12 cellular contexts compared by ENCODE assay signal in the genomic region with DNA sequence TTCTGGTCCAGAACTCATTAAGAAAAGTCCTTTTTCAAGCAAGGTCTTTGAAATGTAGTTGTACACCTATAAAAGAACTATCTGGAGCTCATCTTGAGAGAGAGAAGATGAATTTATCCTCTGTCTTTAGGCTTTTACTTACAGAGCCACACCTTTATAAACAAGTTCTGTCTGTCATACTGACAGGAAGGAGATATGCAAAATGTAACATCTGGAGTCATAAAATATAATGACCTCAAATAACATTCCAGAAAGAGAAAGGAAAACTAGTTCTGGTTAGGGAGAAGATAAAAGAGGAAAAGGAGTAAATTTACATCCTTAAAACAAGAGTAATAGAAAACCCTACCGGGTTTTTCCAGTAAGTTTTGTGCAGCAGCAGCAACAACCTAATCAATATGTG. TPM values are rescaled to one million over a fixed set of nuclear protein-coding genes. Genes with fewer than 3 reads are reported as not detected.
A peak's percentile ranks its signal among the peaks of the same experiment; 100 is the strongest.
DNase-seq lines count a peak whose midpoint lies in the region; ATAC-seq and TF ChIP-seq lines count a peak whose summit lies in the region.
"Had no signal": no experiment of that assay in that cellular context is flagged by ENCODE, and none has a peak within 500 bp of the region (broad histone marks: within the 10 kb centered on the region; RNA-seq: fewer than 3 reads in every experiment).

No MANE protein-coding gene starts in this region.

- no peaks in the 10 kb centered on the region for H3K9me2 ChIP-seq in hepatocyte (replicated peaks; ENCODE audit: insufficient read depth)

- H3K27me3 ChIP-seq in hepatocyte: peaks cover 61% of the 10 kb centered on the region
- H3K27me3 ChIP-seq: Peyer's patch had no signal

- H3K36me3 ChIP-seq in hepatocyte (replicated peaks; ENCODE audit: insufficient read depth, low read depth): no peaks in the 10 kb centered on the region
- H3K36me3 ChIP-seq: Peyer's patch had no signal

- TF ChIP-seq CTCF in activated CD8-positive, alpha-beta T cell treated with anti-CD3 and anti-CD28 coated beads for 36 hours (IDR thresholded peaks at IDR 0.05): no peak
- TF ChIP-seq CTCF in hepatocyte (IDR thresholded peaks at IDR 0.05; ENCODE audit: poor library complexity): no peak

- no peaks in the 10 kb centered on the region for H4K20me1 ChIP-seq in hepatocyte (ENCODE audit: insufficient read depth, poor library complexity, severe bottlenecking)

- no peak overlapping the region for H3K27ac ChIP-seq in hepatocyte
- H3K27ac ChIP-seq: epithelial cell of prostate had no signal

- H3K27me3 Mint-ChIP-seq in activated T-cell treated with anti-CD3 and anti-CD28 coated beads, Interleukin-2, amount 50 U/mL, for 24 hours: peaks cover 39% of the 10 kb centered on the region
- H3K27me3 Mint-ChIP-seq in activated CD8-positive, alpha-beta T cell treated with anti-CD3 and anti-CD28 coated beads for 36 hours: peaks cover 30% of the 10 kb centered on the region

- no peak overlapping the region for H3K27ac Mint-ChIP-seq in activated T-cell treated with anti-CD3 and anti-CD28 coated beads, Interleukin-2, amount 50 U/mL, for 24 hours
- H3K27ac Mint-ChIP-seq in activated CD8-positive, alpha-beta T cell treated with anti-CD3 and anti-CD28 coated beads for 36 hours: no peak overlapping the region
- H3K27ac Mint-ChIP-seq in stimulated activated effector memory CD8-positive, alpha-beta T cell treated with anti-CD3 and anti-CD28 coated beads, Interleukin-12 subunit alpha, Interleukin-12 subunit beta, amount 100 ng/mL, for 72 hours: no peak overlapping the region

- POLR2A ChIA-PET in activated CD8-positive, alpha-beta T cell treated with anti-CD3 and anti-CD28 coated beads for 36 hours (lab: Charles Lee): interaction anchor here (0.8 kb wide), 1 partner anchor 428 kb away, joined by 3 read pairs; no protein-coding TSS in a partner anchor

- no peaks in the 10 kb centered on the region for H3K79me2 ChIP-seq in hepatocyte

- CTCF ChIA-PET in activated CD8-positive, alpha-beta T cell treated with anti-CD3 and anti-CD28 coated beads for 36 hours (lab: Charles Lee): interaction anchor here (0.9 to 1.6 kb wide), 4 partner anchors 11 to 492 kb away, joined by 3 to 7 read pairs (median 4); no protein-coding TSS in a partner anchor

- no peaks in the 10 kb centered on the region for H3K4me1 ChIP-seq in hepatocyte (ENCODE audit: insufficient read depth)

- no peak for DNase-seq in activated T-cell treated with anti-CD3 and anti-CD28 coated beads, Interleukin-2, amount 50 U/mL, for 24 hours
- no peak for DNase-seq in activated T-cell treated with anti-CD3 and anti-CD28 coated beads, Interleukin-2, amount 50 U/mL, for 48 hours
- no peak for DNase-seq in activated CD8-positive, alpha-beta T cell treated with anti-CD3 and anti-CD28 coated beads for 36 hours
- DNase-seq in hepatocyte (ENCODE audit: low spot score): no peak
- DNase-seq in stimulated activated effector memory CD8-positive, alpha-beta T cell treated with anti-CD3 and anti-CD28 coated beads, Interleukin-12 subunit alpha, Interleukin-12 subunit beta, amount 100 ng/mL, for 72 hours (ENCODE audit: low spot score in 2 of 2): no peak
- DNase-seq in left lobe of liver (ENCODE audit: low spot score): no peak
- DNase-seq: amniotic stem cell had no signal

- intact Hi-C loops in activated CD8-positive, alpha-beta T cell treated with anti-CD3 and anti-CD28 coated beads for 36 hours (cut with micrococcal nuclease): loop anchor here (10.0 kb wide), 3 partner anchors 120 to 560 kb away; no protein-coding TSS in a partner anchor

- H3K9me3 Mint-ChIP-seq in activated T-cell treated with anti-CD3 and anti-CD28 coated beads, Interleukin-2, amount 50 U/mL, for 24 hours: no peaks in the 10 kb centered on the region
- no peaks in the 10 kb centered on the region for H3K9me3 Mint-ChIP-seq in activated CD8-positive, alpha-beta T cell treated with anti-CD3 and anti-CD28 coated beads for 36 hours
- H3K9me3 Mint-ChIP-seq in stimulated activated effector memory CD8-positive, alpha-beta T cell treated with anti-CD3 and anti-CD28 coated beads, Interleukin-12 subunit alpha, Interleukin-12 subunit beta, amount 100 ng/mL, for 72 hours: no peaks in the 10 kb centered on the region

- H3K36me3 Mint-ChIP-seq in activated T-cell treated with anti-CD3 and anti-CD28 coated beads, Interleukin-2, amount 50 U/mL, for 24 hours (ENCODE audit: low read depth): peaks cover 5% of the 10 kb centered on the region
- no peaks in the 10 kb centered on the region for H3K36me3 Mint-ChIP-seq in activated CD8-positive, alpha-beta T cell treated with anti-CD3 and anti-CD28 coated beads for 36 hours (ENCODE audit: low read depth)
- no peaks in the 10 kb centered on the region for H3K36me3 Mint-ChIP-seq in stimulated activated effector memory CD8-positive, alpha-beta T cell treated with anti-CD3 and anti-CD28 coated beads, Interleukin-12 subunit alpha, Interleukin-12 subunit beta, amount 100 ng/mL, for 72 hours

- H3K4me3 ChIP-seq in hepatocyte: no peak overlapping the region
- H3K4me3 ChIP-seq: K562 had no signal

- peak overlapping the region; percentile 88 for H3K4me3 Mint-ChIP-seq in activated T-cell treated with anti-CD3 and anti-CD28 coated beads, Interleukin-2, amount 50 U/mL, for 24 hours
- peak overlapping the region; percentile 83 for H3K4me3 Mint-ChIP-seq in activated CD8-positive, alpha-beta T cell treated with anti-CD3 and anti-CD28 coated beads for 36 hours
- peak overlapping the region; percentile 76 for H3K4me3 Mint-ChIP-seq in stimulated activated effector memory CD8-positive, alpha-beta T cell treated with anti-CD3 and anti-CD28 coated beads, Interleukin-12 subunit alpha, Interleukin-12 subunit beta, amount 100 ng/mL, for 72 hours

- peak overlapping the region; percentile 100 for H3K4me2 ChIP-seq in hepatocyte

- no peaks in the 10 kb centered on the region for H3K9me3 ChIP-seq in hepatocyte (ENCODE audit: low read depth)
- H3K9me3 ChIP-seq: Peyer's patch had no signal

- ATAC-seq in activated CD8-positive, alpha-beta T cell treated with anti-CD3 and anti-CD28 coated beads for 36 hours: no peak
- no peak for ATAC-seq in stimulated activated effector memory CD8-positive, alpha-beta T cell treated with anti-CD3 and anti-CD28 coated beads, Interleukin-12 subunit alpha, Interleukin-12 subunit beta, amount 100 ng/mL, for 72 hours
- no peak for ATAC-seq in HG03457 (IDR thresholded peaks at IDR 0.05; ENCODE audit: unreplicated experiment)
- ATAC-seq in left lobe of liver: no peak
- no peak for ATAC-seq in SK-N-SH treated with all-trans-retinoic acid at 6 μM for 48 hours
- ATAC-seq: K562 had no signal

- no peak overlapping the region for H2AFZ ChIP-seq in hepatocyte

- 59% methylated on average over 1 of the region's 1 CpG for WGBS in hepatocyte (ENCODE audit: low lambda C conversion rate, missing lambda C conversion rate)

- peaks cover 25% of the 10 kb centered on the region for H3K4me1 Mint-ChIP-seq in activated T-cell treated with anti-CD3 and anti-CD28 coated beads, Interleukin-2, amount 50 U/mL, for 24 hours (ENCODE audit: low read depth)
- peaks cover 5% of the 10 kb centered on the region for H3K4me1 Mint-ChIP-seq in activated CD8-positive, alpha-beta T cell treated with anti-CD3 and anti-CD28 coated beads for 36 hours (ENCODE audit: low read depth)
- H3K4me1 Mint-ChIP-seq in stimulated activated effector memory CD8-positive, alpha-beta T cell treated with anti-CD3 and anti-CD28 coated beads, Interleukin-12 subunit alpha, Interleukin-12 subunit beta, amount 100 ng/mL, for 72 hours: peaks cover 15% of the 10 kb centered on the region

TF ChIP-seq in SK-N-SH treated with all-trans-retinoic acid at 6 μM for 48 hours, 23 proteins besides CTCF, POLR2A, EP300 and RAD21 (continues in another document):
- TF ChIP-seq ARNTL (CRISPR knock-in tag; IDR thresholded peaks at IDR 0.05; ENCODE audit: borderline replicate concordance, low read depth): no peak
- TF ChIP-seq POU6F1 (CRISPR knock-in tag; IDR thresholded peaks at IDR 0.05; ENCODE audit: borderline replicate concordance, low read depth): no peak
- no peak for TF ChIP-seq ESRRG (CRISPR knock-in tag; IDR thresholded peaks at IDR 0.05)
- no peak for TF ChIP-seq ISL1 (CRISPR knock-in tag; IDR thresholded peaks at IDR 0.05)
- no peak for TF ChIP-seq PPARA (CRISPR knock-in tag; IDR thresholded peaks at IDR 0.05; ENCODE audit: borderline replicate concordance)
- no peak for TF ChIP-seq TCF4 (CRISPR knock-in tag; IDR thresholded peaks at IDR 0.05; ENCODE audit: borderline replicate concordance)
- TF ChIP-seq SNAI2 (CRISPR knock-in tag; IDR thresholded peaks at IDR 0.05): no peak
- no peak for TF ChIP-seq ZFP3 (CRISPR knock-in tag; IDR thresholded peaks at IDR 0.05)
- TF ChIP-seq CSDC2 (CRISPR knock-in tag; IDR thresholded peaks at IDR 0.05): no peak

RNA-seq across cellular contexts. Expression of gene INPP4B, which starts 1.3 kb away (rescaled TPM):
- 10 to 100 TPM; 46.1 to 46.9 TPM for total RNA-seq in activated CD8-positive, alpha-beta T cell treated with anti-CD3 and anti-CD28 coated beads for 36 hours
- total RNA-seq in hepatocyte (7.1 and 8.6 TPM in 2 replicates), left lobe of liver (0.93 TPM)
- polyA plus RNA-seq in hepatocyte: 4.2 and 5.3 TPM in 2 replicates
- polyA plus RNA-seq: K562 had no signal
